In genomic region chr2:23002234-23002633, GRCh38 we compare ENCODE assay signal across 27 cellular contexts.
DNase-seq lines count a peak whose midpoint lies in the region; ATAC-seq, FAIRE-seq and TF ChIP-seq lines count a peak whose summit lies in the region.
"Had no signal": no experiment of that assay in that cellular context is flagged by ENCODE, and none has a peak within 500 bp of the region (broad histone marks: within the 10 kb centered on the region; RNA-seq: fewer than 3 reads in every experiment).

No MANE protein-coding gene starts in this region.

- H3K79me2 ChIP-seq in HCT116 (ENCODE audit: insufficient read depth, low read length), result no peaks in the 10 kb centered on the region

- no peak for DNase-seq in BE2C
- DNase-seq in HCT116 (ENCODE audit: low read depth, low spot score), result no peak
- no peak for DNase-seq in bronchial epithelial cell (ENCODE audit: low read depth)
- no peak for DNase-seq in right lobe of liver
- DNase-seq in tibial nerve (ENCODE audit: low spot score in 2 of 2), result no peak
- DNase-seq in stimulated activated CD4-positive, alpha-beta T cell treated with anti-CD3 and anti-CD28 coated beads, Interleukin-4, amount 100 ng/mL, for 24 hours, result no peak
- DNase-seq in SKM-1 treated with dmso at 0.1 percent for 144 hours (lab: John Stamatoyannopoulos, UW; ENCODE audit: unreplicated experiment), result no peak
- DNase-seq in SIG-M5 (lab: John Stamatoyannopoulos, UW), result no peak
- DNase-seq: activated CD4-positive, alpha-beta T cell treated with anti-CD3 and anti-CD28 coated beads for 48 hours; activated gamma-delta T cell; activated T-cell treated with anti-CD3 and anti-CD28 coated beads, Interleukin-2, amount 50 U/mL, for 24 hours; Calu3; caudate nucleus; EL; gastrocnemius medialis; GM23248; hypothalamus; immature natural killer cell; left ventricle myocardium superior; natural killer cell; NCI-H1092 treated with DMSO at 0.1 percent for 48 hours; NCI-H187; stimulated activated CD4-positive, alpha-beta T cell treated with anti-CD3 and anti-CD28 coated beads, Interleukin-2, amount 100 ng/mL, for 48 hours had no signal

- H2AFZ ChIP-seq in HCT116 (ENCODE audit: low read depth, low read length, poor library complexity, severe bottlenecking), result no peak overlapping the region
- H2AFZ ChIP-seq: GM23248 had no signal

- BruUV-seq in HCT116 (replicated peaks; lab: Mats Ljungman, UMichigan), result no TSS peak

- WGBS in right lobe of liver (ENCODE audit: insufficient coverage, low coverage, low lambda C conversion rate, missing lambda C conversion rate), result 67% methylated on average over 1 of the region's 1 CpG
- 93 to 100% methylated on average over 1 of the region's 1 CpG for WGBS in tibial nerve, 2 donors

- FAIRE-seq in bronchial epithelial cell (lab: Jason Lieb, UNC), result peak; percentile 13
- FAIRE-seq: astrocyte, endometrium, GM12878 had no signal

- H3K9ac ChIP-seq in HCT116 (ENCODE audit: low read length), result no peak overlapping the region
- H3K9ac ChIP-seq: GM23248 had no signal

- H3K27ac ChIP-seq in HCT116 (ENCODE audit: low read depth, low read length) (no peak overlapping the region), right lobe of liver (no peak overlapping the region), tibial nerve (no peak overlapping the region)
- H3K27ac ChIP-seq: gastrocnemius medialis, GM23248, HL-60 had no signal

- TF ChIP-seq RAD21 in HCT116 (IDR thresholded peaks at IDR 0.05; ENCODE audit: low read depth), result no peak

- CTCF ChIA-PET in HCT116 (lab: Charles Lee), result no interaction called here

- peak; percentile 40 for TF ChIP-seq CTCF in BE2C (IDR thresholded peaks at IDR 0.05; ENCODE audit: low read depth, low read length)
- peak in 2 of 3 experiments; percentile 6 to 15; a peak in 1 of 6 replicates for TF ChIP-seq CTCF in HCT116 (IDR thresholded peaks at IDR 0.05 in 2 of 3, conservative IDR thresholded peaks at IDR 0.05 in 1 of 3; ENCODE audit: borderline replicate concordance in 1 of 3, insufficient read depth in 1 of 3, low read depth in 2 of 3, low read length in 2 of 3)
- no peak for TF ChIP-seq CTCF in bronchial epithelial cell (IDR thresholded peaks at IDR 0.05; ENCODE audit: insufficient read depth, low read length, severe bottlenecking)
- TF ChIP-seq CTCF in right lobe of liver (IDR thresholded peaks at IDR 0.05), result peak; percentile 15 to 34 (median 24)
- TF ChIP-seq CTCF in tibial nerve (IDR thresholded peaks at IDR 0.05), result no peak

- no peak overlapping the region for H3K4me3 ChIP-seq in BE2C (ENCODE audit: low read depth, low read length)
- H3K4me3 ChIP-seq in HCT116 (replicated peaks in 1 of 2; ENCODE audit: low read depth in 1 of 2, low read length in 2 of 2), result no peak overlapping the region
- no peak overlapping the region for H3K4me3 ChIP-seq in bronchial epithelial cell (ENCODE audit: low read depth, low read length)
- no peak overlapping the region for H3K4me3 ChIP-seq in right lobe of liver
- H3K4me3 ChIP-seq in tibial nerve, result no peak overlapping the region
- H3K4me3 ChIP-seq: gastrocnemius medialis, GM12878, GM23248 had no signal

- no peaks in the 10 kb centered on the region for H3K9me3 ChIP-seq in BE2C
- no peaks in the 10 kb centered on the region for H3K9me3 ChIP-seq in HCT116 (ENCODE audit: control insufficient read depth in 1 of 2, insufficient read depth in 1 of 2, low read depth in 1 of 2, low read length in 2 of 2)
- no peaks in the 10 kb centered on the region for H3K9me3 ChIP-seq in right lobe of liver
- H3K9me3 ChIP-seq in tibial nerve, result no peaks in the 10 kb centered on the region
- H3K9me3 ChIP-seq: gastrocnemius medialis had no signal

- H3K4me1 ChIP-seq in BE2C (no peaks in the 10 kb centered on the region), HCT116 (ENCODE audit: control insufficient read depth in 1 of 2, insufficient read depth in 2 of 2, low read length in 2 of 2) (no peaks in the 10 kb centered on the region), right lobe of liver (no peaks in the 10 kb centered on the region), tibial nerve (no peaks in the 10 kb centered on the region)
- H3K4me1 ChIP-seq: gastrocnemius medialis had no signal

- intact Hi-C loops in HCT116 (cut with micrococcal nuclease), result no loop called here
- intact Hi-C loops in right lobe of liver (cut with DNase I), result no loop called here

- no peaks in the 10 kb centered on the region for H3K9me2 ChIP-seq in HCT116 (ENCODE audit: insufficient read depth)

- POLR2A ChIA-PET in HCT116 (lab: Charles Lee), result no interaction called here

- no peaks in the 10 kb centered on the region for H3K27me3 ChIP-seq in BE2C
- H3K27me3 ChIP-seq in HCT116 (ENCODE audit: insufficient read depth, low read length), result no peaks in the 10 kb centered on the region
- H3K27me3 ChIP-seq in bronchial epithelial cell (ENCODE audit: control insufficient read depth, insufficient read depth, low read length), result no peaks in the 10 kb centered on the region
- no peaks in the 10 kb centered on the region for H3K27me3 ChIP-seq in right lobe of liver
- H3K27me3 ChIP-seq in tibial nerve, result no peaks in the 10 kb centered on the region
- H3K27me3 ChIP-seq: gastrocnemius medialis had no signal

- ATAC-seq in HCT116 (0 out of 2 replicates have a peak, but pooled peaks have one; percentile 42), right lobe of liver (peak; percentile 52 to 63 (median 60))
- ATAC-seq: gastrocnemius medialis, GM12878, left ventricle myocardium superior had no signal

- TF ChIP-seq EP300 in tibial nerve (IDR thresholded peaks at IDR 0.05), result no peak

- no peak for TF ChIP-seq POLR2A in HCT116 (IDR thresholded peaks at IDR 0.05; ENCODE audit: borderline replicate concordance, extremely low read depth, insufficient read depth, insufficient read length)
- TF ChIP-seq POLR2A in right lobe of liver (IDR thresholded peaks at IDR 0.05), result no peak
- TF ChIP-seq POLR2A in tibial nerve (IDR thresholded peaks at IDR 0.05), result no peak

- RAD21 ChIA-PET in HCT116 (lab: Charles Lee; ENCODE audit: low non-redundant PET in 1 of 2, low total read pairs in 2 of 2, uncharacterized antibody in 2 of 2, unreplicated experiment in 2 of 2), result no interaction called here

- H3K4me2 ChIP-seq in HCT116 (ENCODE audit: low read length), result no peak overlapping the region

- H4K20me1 ChIP-seq in HCT116 (ENCODE audit: insufficient read depth), result no peaks in the 10 kb centered on the region

- H3K36me3 ChIP-seq in BE2C (no peaks in the 10 kb centered on the region), HCT116 (ENCODE audit: control insufficient read depth in 1 of 2, insufficient read depth in 2 of 2, low read length in 2 of 2) (no peaks in the 10 kb centered on the region), bronchial epithelial cell (ENCODE audit: control insufficient read depth, insufficient read depth, low read length) (no peaks in the 10 kb centered on the region), right lobe of liver (no peaks in the 10 kb centered on the region), tibial nerve (no peaks in the 10 kb centered on the region)
- H3K36me3 ChIP-seq: gastrocnemius medialis had no signal

TF ChIP-seq in HCT116, 20 proteins besides CTCF, POLR2A, EP300 and RAD21:
- no peak for TF ChIP-seq EGR1 (IDR thresholded peaks at IDR 0.05; ENCODE audit: low read depth)
- no peak for TF ChIP-seq EZH2phosphoT487 (IDR thresholded peaks at IDR 0.05; ENCODE audit: borderline replicate concordance)
- TF ChIP-seq ZFX (IDR thresholded peaks at IDR 0.05), result no peak
- no peak for TF ChIP-seq TCF7L2 (IDR thresholded peaks at IDR 0.05; ENCODE audit: borderline replicate concordance, extremely low read depth, insufficient read depth, insufficient read length)
- no peak for TF ChIP-seq MAX (IDR thresholded peaks at IDR 0.05)
- TF ChIP-seq YY1 (IDR thresholded peaks at IDR 0.05; ENCODE audit: extremely low read depth, insufficient replicate concordance, low read depth, low read length), result no peak

Comparison
In these comparisons a context has a peak if more than half of its experiments do, and no peak if none do; other contexts are left out.
1. CTCF ChIP-seq: peak in BE2C (single experiment), HCT116 (2 of 3) and right lobe of liver (4 of 4); none in bronchial epithelial cell (single experiment) and tibial nerve (0 of 5).